ENCODE assay signal across 10 cellular contexts in the genomic region with DNA sequence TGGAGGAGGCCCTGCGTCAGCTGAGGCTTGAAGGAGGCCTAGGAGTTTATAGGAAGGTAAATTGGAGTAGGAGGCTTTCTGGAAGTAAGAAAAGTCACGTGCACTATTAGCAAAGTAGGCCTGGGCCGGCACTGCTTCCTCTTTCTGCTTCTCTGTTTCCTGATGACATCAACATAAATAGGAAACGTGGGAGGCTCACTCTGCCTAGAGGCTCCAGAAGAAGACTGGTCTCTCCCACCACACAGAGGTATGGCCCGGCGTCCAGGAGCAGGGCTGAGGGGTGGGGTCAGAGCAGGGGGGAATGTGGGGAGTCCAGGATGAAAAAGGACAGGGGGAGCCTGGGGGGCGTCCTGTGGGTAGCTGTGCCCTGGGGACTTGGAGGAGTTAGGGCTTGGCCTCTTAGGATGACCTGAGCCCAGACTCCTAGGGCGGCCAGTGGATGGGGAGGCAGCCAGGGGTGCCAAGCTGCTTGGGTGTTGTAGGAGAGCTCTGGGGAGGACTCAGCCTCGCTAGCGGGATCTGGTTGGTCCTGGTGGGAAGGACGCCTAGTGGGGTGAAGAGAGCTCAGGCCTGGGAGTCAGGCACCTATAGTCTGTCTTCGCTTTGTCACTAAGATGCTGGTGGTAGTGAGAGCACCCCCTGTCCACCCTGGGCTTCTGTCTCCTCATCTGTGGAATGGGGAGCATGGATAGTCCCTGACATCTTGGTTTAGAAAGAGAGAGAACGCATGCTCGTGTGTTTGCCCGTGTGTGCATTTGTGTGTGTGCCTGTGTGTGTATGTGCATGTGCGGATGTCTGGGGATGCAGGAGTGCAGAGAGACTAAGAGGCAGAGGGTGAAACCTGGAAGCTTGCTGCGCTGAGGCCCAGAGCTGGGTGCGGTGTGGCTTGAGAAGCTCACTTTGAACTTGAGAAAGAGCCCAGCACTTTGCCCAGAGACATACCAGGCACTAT. TPM values are rescaled to one million over a fixed set of nuclear protein-coding genes. Genes with fewer than 3 reads are reported as not detected.
DNase-seq lines count a peak whose midpoint lies in the region; ATAC-seq and TF ChIP-seq lines count a peak whose summit lies in the region.
"Had no signal": no experiment of that assay in that cellular context is flagged by ENCODE, and none has a peak within 500 bp of the region (broad histone marks: within the 10 kb centered on the region; RNA-seq: fewer than 3 reads in every experiment).

A gene (plus strand): TSS at position 198 of the 952 bp plus-strand sequence. CDS start 8,580 bp downstream, outside the sequence.

- peaks cover 2% of the 10 kb centered on the region; the same call in 1 of the 2 replicates for H4K20me1 ChIP-seq in DOHH2 (ENCODE audit: control insufficient read depth, insufficient read depth, low read depth, low read length)

- peak within 1 kb of the TSS; percentile 77 to 99 (median 96) for H3K27ac Mint-ChIP-seq in naive B cell

- H3K79me2 ChIP-seq in DOHH2 (ENCODE audit: control insufficient read depth, low read length): peaks cover 52% of the 10 kb centered on the region

- H3K4me3 ChIP-seq in DOHH2 (ENCODE audit: low read length): peak within 1 kb of the TSS; percentile 87
- H3K4me3 ChIP-seq in HUES48 (ENCODE audit: low read depth, low read length): peak within 1 kb of the TSS; percentile 1

- H3K9me2 ChIP-seq in DOHH2 (replicated peaks; ENCODE audit: control insufficient read depth, low read length): no peaks in the 10 kb centered on the region

- peaks cover 0 to 4% (median 0%) of the 10 kb centered on the region in 3 donors for H3K27me3 Mint-ChIP-seq in naive B cell

- peaks cover 3% of the 10 kb centered on the region; the same call in 1 of the 2 replicates for H3K27me3 ChIP-seq in DOHH2 (ENCODE audit: control insufficient read depth, low read length)
- peaks cover 63% of the 10 kb centered on the region for H3K27me3 ChIP-seq in HUES48 (ENCODE audit: control insufficient read depth, insufficient read depth, low read length)

- no peak within 1 kb of the TSS for H3K9ac ChIP-seq in HUES48 (ENCODE audit: low read depth, low read length)

- H3K36me3 ChIP-seq in DOHH2 (ENCODE audit: control insufficient read depth, low read length) (peaks cover 20% of the 10 kb centered on the region), HUES48 (ENCODE audit: control insufficient read depth, insufficient read depth, low read length) (no peaks in the 10 kb centered on the region)

- H3K27ac ChIP-seq in DOHH2 (ENCODE audit: low read depth, low read length) (peak within 1 kb of the TSS; percentile 79), HUES48 (ENCODE audit: low read depth, low read length) (peak within 1 kb of the TSS; percentile 74), cingulate gyrus (ENCODE audit: low read depth, low read length) (peak within 1 kb of the TSS; percentile 15)

- peak within 1 kb of the TSS; percentile 92 to 98 (median 95) for H3K4me3 Mint-ChIP-seq in naive B cell
- H3K4me3 Mint-ChIP-seq: neural crest cell had no signal

- peaks cover 87% of the 10 kb centered on the region for H3K4me1 ChIP-seq in DOHH2 (ENCODE audit: control insufficient read depth, low read length)
- H3K4me1 ChIP-seq in HUES48 (ENCODE audit: control insufficient read depth, insufficient read depth, low read length): peaks cover 16% of the 10 kb centered on the region

- no peaks in the 10 kb centered on the region for H3K9me3 ChIP-seq in DOHH2 (ENCODE audit: control insufficient read depth, insufficient read depth, low read length)
- no peaks in the 10 kb centered on the region for H3K9me3 ChIP-seq in HUES48 (ENCODE audit: control insufficient read depth, insufficient read depth, low read length)

- H3K4me1 Mint-ChIP-seq in naive B cell: peaks cover 23 to 43% (median 30%) of the 10 kb centered on the region in 3 donors

- H3K9me3 Mint-ChIP-seq in naive B cell: no peaks in the 10 kb centered on the region
- H3K9me3 Mint-ChIP-seq: neural crest cell had no signal

- peak; percentile 94 to 95 for ATAC-seq in naive B cell (ENCODE audit: low read depth in 2 of 2)
- ATAC-seq in GM18519 (IDR thresholded peaks at IDR 0.05; ENCODE audit: low FRiP score, unreplicated experiment): no peak

- peaks cover under 1 to 8% of the 10 kb centered on the region in 2 donors for H3K36me3 Mint-ChIP-seq in naive B cell

- peaks cover 22% of the 10 kb centered on the region for H3F3A ChIP-seq in DOHH2 (ENCODE audit: control insufficient read depth, insufficient read depth)

- H3K4me2 ChIP-seq in DOHH2 (ENCODE audit: low read length): peak within 1 kb of the TSS; percentile 70

- DNase-seq in naive B cell (peak; percentile 42), NCI-H2171 (lab: John Stamatoyannopoulos, UW) (no peak), NCI-H146 treated with DMSO at 0.1 percent for 48 hours (lab: John Stamatoyannopoulos, UW; ENCODE audit: unreplicated experiment) (no peak), NCI-H1694 treated with DMSO at 0.1 percent for 48 hours (lab: John Stamatoyannopoulos, UW) (no peak)
- DNase-seq: NCI-H1436 had no signal

- TF ChIP-seq CTCF in DOHH2 (IDR thresholded peaks at IDR 0.05; ENCODE audit: low read depth, low read length, poor library complexity, severe bottlenecking): no peak

RNA-seq across cellular contexts. Expression of the gene that starts here (rescaled TPM):
- 1 to 10 TPM in 5 of 6 donors, not detected in 1; 3.5 to 9.1 (median 6.7) TPM for polyA plus RNA-seq in naive B cell (ENCODE audit: low read depth in 6 of 6)

Comparison
In these comparisons a context has a peak if more than half of its experiments do, and no peak if none do; other contexts are left out.
1. H3K27ac ChIP-seq: peak in every context shown above with its lines; median percentile 79 in DOHH2; 74 in HUES48; 15 in cingulate gyrus.